ENCODE assay signal across 8 cellular contexts in the genomic region with DNA sequence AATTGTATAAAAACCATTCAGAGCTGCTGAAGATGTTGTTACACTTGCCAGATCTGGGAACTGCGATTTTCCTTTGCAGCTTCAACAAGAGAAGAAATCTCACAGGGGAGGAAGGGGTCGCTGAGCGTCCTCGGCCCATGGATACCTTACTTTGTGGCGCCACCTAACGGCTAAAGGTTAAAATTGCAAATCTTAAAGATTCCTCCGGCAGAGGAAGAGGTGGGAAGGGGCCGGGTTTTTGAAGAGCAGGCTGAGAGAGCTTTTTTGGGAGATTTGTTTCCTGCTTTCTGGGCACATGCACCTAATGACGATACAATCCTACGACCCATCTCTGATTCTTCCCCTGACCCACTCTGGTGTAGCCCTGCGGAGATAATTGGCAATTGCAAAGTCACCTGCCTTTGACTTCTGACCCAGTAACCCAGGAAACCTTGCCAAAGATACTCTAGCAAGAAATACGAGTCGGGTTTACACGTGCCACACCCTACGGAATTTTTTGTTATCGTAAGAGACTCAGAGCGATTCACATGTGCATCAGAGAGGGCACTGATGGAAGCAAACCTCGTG. TPM values are rescaled to one million over a fixed set of nuclear protein-coding genes. Genes with fewer than 3 reads are reported as not detected.
A peak's percentile ranks its signal among the peaks of the same experiment; 100 is the strongest.
DNase-seq lines count a peak whose midpoint lies in the region; ATAC-seq and TF ChIP-seq lines count a peak whose summit lies in the region.

No MANE protein-coding gene starts in this region.

- H3K27me3 Mint-ChIP-seq in chondrocyte (ENCODE audit: low read depth): peaks cover 34% of the 10 kb centered on the region

- H3K4me3 ChIP-seq in HUES48 (ENCODE audit: low read depth, low read length) (peak overlapping the region; percentile 48), RWPE2 (ENCODE audit: severe bottlenecking) (peak overlapping the region; percentile 2), mesenchymal stem cell (ENCODE audit: insufficient read depth in 1 of 2, low read depth in 1 of 2, low read length in 2 of 2) (peak overlapping the region in 1 of 2 experiments; percentile 64), sigmoid colon (peak overlapping the region in 1 of 4 donors; percentile 18)

- peak; percentile 91 for TF ChIP-seq CTCF in RWPE2 (IDR thresholded peaks at IDR 0.05; ENCODE audit: poor library complexity, severe bottlenecking)
- TF ChIP-seq CTCF in chondrocyte (IDR thresholded peaks at IDR 0.05): peak; percentile 83
- peak in 2 of 4 experiments; percentile 25 to 48 for TF ChIP-seq CTCF in sigmoid colon (IDR thresholded peaks at IDR 0.05)

- peaks cover 14% of the 10 kb centered on the region for H3K27me3 ChIP-seq in HUES48 (ENCODE audit: control insufficient read depth, insufficient read depth, low read length)
- peaks cover 8% of the 10 kb centered on the region for H3K27me3 ChIP-seq in RWPE2 (ENCODE audit: insufficient read depth, poor library complexity, severe bottlenecking)
- H3K27me3 ChIP-seq in mesenchymal stem cell (ENCODE audit: control insufficient read depth in 1 of 2, insufficient read depth in 1 of 2, low read length in 2 of 2): peaks cover 17 to 48% of the 10 kb centered on the region in 2 experiments
- peaks cover 0 to 34% (median 28%) of the 10 kb centered on the region in 3 donors for H3K27me3 ChIP-seq in sigmoid colon

- no peak for TF ChIP-seq POLR2A in sigmoid colon (IDR thresholded peaks at IDR 0.05)

- no peak overlapping the region for H4K91ac ChIP-seq in mesenchymal stem cell (ENCODE audit: low read length)

- no peak overlapping the region for H2AK5ac ChIP-seq in mesenchymal stem cell (ENCODE audit: low read length, severe bottlenecking)

- H3K36me3 ChIP-seq in HUES48 (ENCODE audit: control insufficient read depth, insufficient read depth, low read length): no peaks in the 10 kb centered on the region
- H3K36me3 ChIP-seq in RWPE2 (ENCODE audit: low read depth): no peaks in the 10 kb centered on the region
- H3K36me3 ChIP-seq in mesenchymal stem cell (ENCODE audit: control insufficient read depth in 1 of 2, insufficient read depth in 2 of 2, low read depth in 1 of 2, low read length in 2 of 2): no peaks in the 10 kb centered on the region
- no peaks in the 10 kb centered on the region for H3K36me3 ChIP-seq in sigmoid colon

- no peaks in the 10 kb centered on the region for H3K79me1 ChIP-seq in mesenchymal stem cell (replicated peaks; ENCODE audit: low read length, poor library complexity, severe bottlenecking)

- no peak overlapping the region for H4K8ac ChIP-seq in mesenchymal stem cell (ENCODE audit: low read length)

- H3K36me3 Mint-ChIP-seq in chondrocyte (ENCODE audit: low read depth): no peaks in the 10 kb centered on the region

- WGBS in mesenchymal stem cell: 16% methylated on average over 18 of the region's 18 CpGs
- WGBS in sigmoid colon, 2 donors: 1 to 4% methylated on average over 18 of the region's 18 CpGs

- no peak overlapping the region for H3K4ac ChIP-seq in mesenchymal stem cell (ENCODE audit: low read depth in 1 of 2, low read length in 2 of 2)

- H3K27ac Mint-ChIP-seq in chondrocyte (ENCODE audit: unreplicated experiment): no peak overlapping the region

- H2BK15ac ChIP-seq in mesenchymal stem cell (ENCODE audit: low read depth, poor library complexity, severe bottlenecking): no peak overlapping the region

- intact Hi-C loops in sigmoid colon (cut with DNase I): loop anchor here (5.0 kb wide), 1 partner anchor 57 kb away; the partner anchor contains the start of gene CHRNA7

- H3K23ac ChIP-seq in mesenchymal stem cell (ENCODE audit: low read length in 2 of 2): no peak overlapping the region

- no peak overlapping the region for H3K4me3 Mint-ChIP-seq in chondrocyte (ENCODE audit: unreplicated experiment)

- H3K14ac ChIP-seq in mesenchymal stem cell (ENCODE audit: low read length in 2 of 2): no peak overlapping the region

- H3K9me3 ChIP-seq in HUES48 (ENCODE audit: control insufficient read depth, insufficient read depth, low read length): no peaks in the 10 kb centered on the region
- no peaks in the 10 kb centered on the region for H3K9me3 ChIP-seq in RWPE2 (ENCODE audit: severe bottlenecking)
- H3K9me3 ChIP-seq in mesenchymal stem cell (ENCODE audit: control insufficient read depth, low read length): no peaks in the 10 kb centered on the region
- no peaks in the 10 kb centered on the region for H3K9me3 ChIP-seq in sigmoid colon

- no peak overlapping the region for H3K18ac ChIP-seq in mesenchymal stem cell (ENCODE audit: low read depth in 1 of 2, low read length in 2 of 2)

- TF ChIP-seq EP300 in sigmoid colon (IDR thresholded peaks at IDR 0.05): no peak

- H2BK5ac ChIP-seq in mesenchymal stem cell (ENCODE audit: low read depth, low read length, poor library complexity, severe bottlenecking): no peak overlapping the region

- no peak overlapping the region for H2BK12ac ChIP-seq in mesenchymal stem cell (ENCODE audit: low read length in 2 of 2)

- H3K4me2 ChIP-seq in mesenchymal stem cell (ENCODE audit: low read length, poor library complexity, severe bottlenecking): no peak overlapping the region

- H3K4me1 ChIP-seq in HUES48 (ENCODE audit: control insufficient read depth, insufficient read depth, low read length) (peaks cover 12% of the 10 kb centered on the region), RWPE2 (ENCODE audit: insufficient read depth, poor library complexity, severe bottlenecking) (peaks cover 2% of the 10 kb centered on the region), mesenchymal stem cell (ENCODE audit: control insufficient read depth, insufficient read depth, low read depth, low read length) (peaks cover 6% of the 10 kb centered on the region), sigmoid colon (peaks cover 0 to 16% (median 5%) of the 10 kb centered on the region in 4 donors)

- ATAC-seq in RWPE2 (ENCODE audit: low read depth): peak; percentile 30
- ATAC-seq in GM18861 (IDR thresholded peaks at IDR 0.05; ENCODE audit: unreplicated experiment): no peak
- no peak for ATAC-seq in GM19023 (IDR thresholded peaks at IDR 0.05; ENCODE audit: unreplicated experiment)

- H3K4me1 Mint-ChIP-seq in chondrocyte (ENCODE audit: low read depth): peaks cover 11% of the 10 kb centered on the region

- DNase-seq in DMS53 (lab: John Stamatoyannopoulos, UW) (peak; percentile 70), RWPE2 (ENCODE audit: low spot score) (no peak), chondrocyte (ENCODE audit: low spot score) (no peak), mesenchymal stem cell (peak; percentile 3), sigmoid colon (no peak)

- H2BK120ac ChIP-seq in mesenchymal stem cell (ENCODE audit: low read depth, low read length): no peak overlapping the region

- peak overlapping the region; percentile 36 for H2AFZ ChIP-seq in mesenchymal stem cell (ENCODE audit: low read depth, low read length)

- H3K27ac ChIP-seq in HUES48 (ENCODE audit: low read depth, low read length) (no peak overlapping the region), RWPE2 (ENCODE audit: poor library complexity, severe bottlenecking) (no peak overlapping the region), mesenchymal stem cell (ENCODE audit: low read length, poor library complexity, severe bottlenecking) (no peak overlapping the region), sigmoid colon (no peak overlapping the region)

- H3K9ac ChIP-seq in HUES48 (ENCODE audit: low read depth, low read length): no peak overlapping the region
- no peak overlapping the region for H3K9ac ChIP-seq in mesenchymal stem cell (ENCODE audit: low read length)

- no peaks in the 10 kb centered on the region for H3K9me3 Mint-ChIP-seq in chondrocyte (ENCODE audit: low read depth)

RNA-seq across cellular contexts. Expression of gene CHRNA7, which starts 55.4 kb away (rescaled TPM):
- total RNA-seq in chondrocyte: 1.5 to 2.3 TPM (median 1.9 TPM) in 3 replicates
- 0.35 TPM for polyA plus RNA-seq in mesenchymal stem cell (2013, experiment 1 of 2)
- polyA plus RNA-seq in mesenchymal stem cell (2013, experiment 2 of 2): 0.42 TPM
- 1 to 10 TPM in 2 of 4 donors, under 1 TPM in 2; 0.54 to 3.9 (median 1.0) TPM for total RNA-seq in sigmoid colon
- 1 to 10 TPM in 2 of 3 donors, not detected in 1; 1.4 to 7.8 TPM for polyA plus RNA-seq in sigmoid colon

Comparison
In these comparisons a context has a peak if more than half of its experiments do, and no peak if none do; other contexts are left out.
1. DNase-seq: peak in DMS53 (single experiment) and mesenchymal stem cell (single experiment); none in RWPE2 (single experiment), chondrocyte (single experiment) and sigmoid colon (single experiment).